Comparison of ENCODE assay signal across 9 cellular contexts in the genomic region with DNA sequence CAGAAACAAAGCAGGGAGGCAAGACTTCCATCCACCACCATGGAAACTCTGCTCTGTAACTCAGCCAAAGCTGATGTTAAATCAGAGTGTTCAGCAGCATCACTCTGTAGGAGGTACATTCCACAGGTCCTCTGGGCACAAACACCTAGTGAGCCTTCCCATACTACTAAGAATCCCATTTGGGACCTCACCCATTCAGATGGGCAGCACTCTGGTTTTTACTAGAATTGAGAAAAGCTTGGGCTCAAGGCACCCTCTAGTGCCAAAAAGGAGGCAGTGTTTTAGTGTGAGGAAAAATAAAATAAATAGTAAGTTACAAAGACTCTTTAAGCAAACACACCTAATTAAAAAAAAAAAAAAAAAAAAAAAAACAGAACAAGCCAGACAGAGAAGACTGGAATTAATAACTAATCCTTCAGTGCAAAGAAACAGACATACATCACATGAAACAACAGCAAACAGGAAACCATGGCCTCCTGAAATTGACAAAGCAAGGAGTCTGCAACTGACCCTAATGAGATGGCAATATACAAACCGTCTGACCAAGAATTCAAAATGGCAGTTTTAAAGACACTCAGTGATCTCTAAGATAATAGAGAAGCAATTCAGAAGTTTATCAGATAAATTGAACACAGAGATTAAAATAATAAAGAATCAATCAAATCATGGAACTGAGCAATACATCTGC.
DNase-seq lines count a peak whose midpoint lies in the region; ATAC-seq, FAIRE-seq and TF ChIP-seq lines count a peak whose summit lies in the region.
"Had no signal": no experiment of that assay in that cellular context is flagged by ENCODE, and none has a peak within 500 bp of the region (broad histone marks: within the 10 kb centered on the region; RNA-seq: fewer than 3 reads in every experiment).

No MANE protein-coding gene starts in this region.

- H3K4me3 Mint-ChIP-seq in activated CD4-positive, alpha-beta T cell treated with anti-CD3 and anti-CD28 coated beads for 36 hours: peak overlapping the region; percentile 57
- H3K4me3 Mint-ChIP-seq in osteocyte (ENCODE audit: unreplicated experiment): no peak overlapping the region

- CTCF ChIA-PET in activated CD4-positive, alpha-beta T cell treated with anti-CD3 and anti-CD28 coated beads for 36 hours (lab: Charles Lee): interaction anchor here (0.6 to 5.5 kb wide), 12 partner anchors 10 to 303 kb away, joined by 3 to 84 read pairs (median 3); no protein-coding TSS in a partner anchor
- CTCF ChIA-PET in K562 (lab: Yijun Ruan, JAX; ENCODE audit: low intra/inter-chr PET ratio): interaction anchor here (0.6 kb wide), 1 partner anchor 250 kb away, joined by 3 read pairs; no protein-coding TSS in a partner anchor

- intact Hi-C loops in activated CD4-positive, alpha-beta T cell treated with anti-CD3 and anti-CD28 coated beads for 36 hours (cut with DNase I, micrococcal nuclease): loop anchor here (1.0 to 2.0 kb wide), 4 partner anchors 30 to 56 kb away; no protein-coding TSS in a partner anchor
- intact Hi-C loops in K562 (cut with micrococcal nuclease): loop anchor here (2.0 kb wide), 1 partner anchor 56 kb away; no protein-coding TSS in a partner anchor

- peaks cover 7% of the 10 kb centered on the region for H3K9me3 Mint-ChIP-seq in activated CD4-positive, alpha-beta T cell treated with anti-CD3 and anti-CD28 coated beads for 36 hours (ENCODE audit: low read depth)
- H3K9me3 Mint-ChIP-seq in osteocyte (ENCODE audit: unreplicated experiment): peaks cover 19% of the 10 kb centered on the region

- no peak overlapping the region for H3K9ac ChIP-seq in K562 (ENCODE audit: insufficient read depth in 1 of 2, low read depth in 2 of 2, low read length in 2 of 2)

- peaks cover 3% of the 10 kb centered on the region for H3K36me3 Mint-ChIP-seq in activated CD4-positive, alpha-beta T cell treated with anti-CD3 and anti-CD28 coated beads for 36 hours (ENCODE audit: low read depth)
- peaks cover 2% of the 10 kb centered on the region for H3K36me3 Mint-ChIP-seq in osteocyte (ENCODE audit: unreplicated experiment)

- no peak for TF ChIP-seq POLR2A in K562 (conservative IDR thresholded peaks at IDR 0.05)

- no peaks in the 10 kb centered on the region for H4K20me1 ChIP-seq in K562 (replicated peaks; ENCODE audit: control insufficient read depth, insufficient read depth, low read length)

- H3K36me3 ChIP-seq in K562 (ENCODE audit: control insufficient read depth, insufficient read depth, low read length): no peaks in the 10 kb centered on the region

- 0% methylated on average over 1 of the region's 1 CpG for WGBS in K562 (ENCODE audit: insufficient coverage, low coverage, missing lambda C conversion rate)

- in situ Hi-C loops in KBM-7 (cut with MboI; ENCODE audit: low pct_unique_long_range_greater_than_20kb, low sequenced_read_pairs): no loop called here
- in situ Hi-C loops in K562 (cut with MboI): no loop called here

- no peak overlapping the region for H3K4me3 ChIP-seq in K562

- no peaks in the 10 kb centered on the region for H3K9me3 ChIP-seq in K562 (replicated peaks; ENCODE audit: control insufficient read depth, insufficient read depth, low read depth, low read length)

- H3K4me1 Mint-ChIP-seq in activated CD4-positive, alpha-beta T cell treated with anti-CD3 and anti-CD28 coated beads for 36 hours: peaks cover 20% of the 10 kb centered on the region
- no peaks in the 10 kb centered on the region for H3K4me1 Mint-ChIP-seq in osteocyte (ENCODE audit: unreplicated experiment)

- H2AFZ ChIP-seq in K562 (ENCODE audit: low read depth, low read length): no peak overlapping the region

- no peaks in the 10 kb centered on the region for H3K79me2 ChIP-seq in K562 (ENCODE audit: control insufficient read depth, insufficient read depth, low read length)

- ATAC-seq in activated CD4-positive, alpha-beta T cell treated with anti-CD3 and anti-CD28 coated beads for 36 hours: peak; percentile 45
- peak; percentile 44; the same call in 1 of the 3 replicates for ATAC-seq in K562

- TF ChIP-seq CTCF in K562 (IDR thresholded peaks at IDR 0.05 in 2 of 3, conservative IDR thresholded peaks at IDR 0.05 in 1 of 3; ENCODE audit: insufficient read depth in 2 of 3, low read depth in 1 of 3, low read length in 3 of 3) (peak in 2 of 3 experiments; percentile 11 to 24; a peak in 1 of 6 replicates), osteocyte (IDR thresholded peaks at IDR 0.05) (peak; percentile 66)

- no peak for DNase-seq in activated CD4-positive, alpha-beta T cell treated with anti-CD3 and anti-CD28 coated beads for 36 hours
- DNase-seq in activated CD4-positive, alpha-beta T cell treated with anti-CD3 and anti-CD28 coated beads, Interleukin-2, amount 50 U/mL, for 1 hour: no peak
- DNase-seq in KBM-7 (peak; percentile 35), K562 (ENCODE audit: extremely low read depth in 1 of 4, low spot score in 3 of 4) (no peak), osteocyte (ENCODE audit: extremely low spot score, unreplicated experiment) (no peak), DMS79 treated with DMSO at 0.1 percent for 48 hours (lab: John Stamatoyannopoulos, UW) (no peak)
- no peak for DNase-seq in effector CD8-positive, alpha-beta T cell (lab: John Stamatoyannopoulos, UW)
- DNase-seq in stimulated activated CD4-positive, alpha-beta T cell treated with anti-CD3 and anti-CD28 coated beads, Interleukin-2, amount 100 ng/mL, for 48 hours: no peak
- DNase-seq: occipital lobe had no signal

- no peaks in the 10 kb centered on the region for H3K27me3 ChIP-seq in K562 (ENCODE audit: control insufficient read depth in 2 of 2, insufficient read depth in 2 of 2, low read length in 2 of 2)

- FAIRE-seq in K562 (lab: Jason Lieb, UNC): no peak

- no peak overlapping the region for H3K4me2 ChIP-seq in K562 (ENCODE audit: insufficient read depth, low read length)

- no TSS peak for BruUV-seq in K562 (replicated peaks; lab: Mats Ljungman, UMichigan)

- H3K4me1 ChIP-seq in K562 (replicated peaks in 1 of 2; ENCODE audit: control insufficient read depth in 2 of 2, insufficient read depth in 2 of 2, low read length in 2 of 2): no peaks in the 10 kb centered on the region

- POLR2A ChIA-PET in activated CD4-positive, alpha-beta T cell treated with anti-CD3 and anti-CD28 coated beads for 36 hours (lab: Charles Lee): no interaction called here
- POLR2A ChIA-PET in K562 (lab: Yijun Ruan, JAX): no interaction called here

- H3K27ac ChIP-seq in K562 (ENCODE audit: extremely low read depth, low read depth, low read length): no peak overlapping the region

- TF ChIP-seq EP300 in K562 (IDR thresholded peaks at IDR 0.05; ENCODE audit: low read length): no peak

- peaks cover 3% of the 10 kb centered on the region for H3K27me3 Mint-ChIP-seq in activated CD4-positive, alpha-beta T cell treated with anti-CD3 and anti-CD28 coated beads for 36 hours
- H3K27me3 Mint-ChIP-seq in osteocyte (ENCODE audit: unreplicated experiment): peaks cover 9% of the 10 kb centered on the region

- H3K9me1 ChIP-seq in K562 (ENCODE audit: control insufficient read depth, insufficient read depth, low read length): no peaks in the 10 kb centered on the region

- H3K27ac Mint-ChIP-seq in activated CD4-positive, alpha-beta T cell treated with anti-CD3 and anti-CD28 coated beads for 36 hours: no peak overlapping the region
- H3K27ac Mint-ChIP-seq in osteocyte (ENCODE audit: unreplicated experiment): no peak overlapping the region

- TF ChIP-seq RAD21 in K562 (CRISPR knock-in tag; conservative IDR thresholded peaks at IDR 0.05 in 1 of 2, IDR thresholded peaks at IDR 0.05 in 1 of 2): no peak

TF ChIP-seq in K562, 482 proteins besides CTCF, POLR2A, EP300 and RAD21:
- TF ChIP-seq, protein P1, sequence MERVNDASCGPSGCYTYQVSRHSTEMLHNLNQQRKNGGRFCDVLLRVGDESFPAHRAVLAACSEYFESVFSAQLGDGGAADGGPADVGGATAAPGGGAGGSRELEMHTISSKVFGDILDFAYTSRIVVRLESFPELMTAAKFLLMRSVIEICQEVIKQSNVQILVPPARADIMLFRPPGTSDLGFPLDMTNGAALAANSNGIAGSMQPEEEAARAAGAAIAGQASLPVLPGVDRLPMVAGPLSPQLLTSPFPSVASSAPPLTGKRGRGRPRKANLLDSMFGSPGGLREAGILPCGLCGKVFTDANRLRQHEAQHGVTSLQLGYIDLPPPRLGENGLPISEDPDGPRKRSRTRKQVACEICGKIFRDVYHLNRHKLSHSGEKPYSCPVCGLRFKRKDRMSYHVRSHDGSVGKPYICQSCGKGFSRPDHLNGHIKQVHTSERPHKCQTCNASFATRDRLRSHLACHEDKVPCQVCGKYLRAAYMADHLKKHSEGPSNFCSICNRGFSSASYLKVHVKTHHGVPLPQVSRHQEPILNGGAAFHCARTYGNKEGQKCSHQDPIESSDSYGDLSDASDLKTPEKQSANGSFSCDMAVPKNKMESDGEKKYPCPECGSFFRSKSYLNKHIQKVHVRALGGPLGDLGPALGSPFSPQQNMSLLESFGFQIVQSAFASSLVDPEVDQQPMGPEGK (CRISPR knock-in tag; IDR thresholded peaks at IDR 0.05; ENCODE audit: borderline replicate concordance): no peak
- TF ChIP-seq GTF2F1 (IDR thresholded peaks at IDR 0.05; ENCODE audit: low read depth, low read length) (no peak), LEF1 (IDR thresholded peaks at IDR 0.05) (no peak), E2F3 (CRISPR knock-in tag; IDR thresholded peaks at IDR 0.05) (no peak), EHMT2 (IDR thresholded peaks at IDR 0.05) (no peak)
- TF ChIP-seq, protein P2, sequence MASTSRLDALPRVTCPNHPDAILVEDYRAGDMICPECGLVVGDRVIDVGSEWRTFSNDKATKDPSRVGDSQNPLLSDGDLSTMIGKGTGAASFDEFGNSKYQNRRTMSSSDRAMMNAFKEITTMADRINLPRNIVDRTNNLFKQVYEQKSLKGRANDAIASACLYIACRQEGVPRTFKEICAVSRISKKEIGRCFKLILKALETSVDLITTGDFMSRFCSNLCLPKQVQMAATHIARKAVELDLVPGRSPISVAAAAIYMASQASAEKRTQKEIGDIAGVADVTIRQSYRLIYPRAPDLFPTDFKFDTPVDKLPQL (IDR thresholded peaks at IDR 0.05; ENCODE audit: extremely low read depth, insufficient read length): no peak
- TF ChIP-seq, protein P3, sequence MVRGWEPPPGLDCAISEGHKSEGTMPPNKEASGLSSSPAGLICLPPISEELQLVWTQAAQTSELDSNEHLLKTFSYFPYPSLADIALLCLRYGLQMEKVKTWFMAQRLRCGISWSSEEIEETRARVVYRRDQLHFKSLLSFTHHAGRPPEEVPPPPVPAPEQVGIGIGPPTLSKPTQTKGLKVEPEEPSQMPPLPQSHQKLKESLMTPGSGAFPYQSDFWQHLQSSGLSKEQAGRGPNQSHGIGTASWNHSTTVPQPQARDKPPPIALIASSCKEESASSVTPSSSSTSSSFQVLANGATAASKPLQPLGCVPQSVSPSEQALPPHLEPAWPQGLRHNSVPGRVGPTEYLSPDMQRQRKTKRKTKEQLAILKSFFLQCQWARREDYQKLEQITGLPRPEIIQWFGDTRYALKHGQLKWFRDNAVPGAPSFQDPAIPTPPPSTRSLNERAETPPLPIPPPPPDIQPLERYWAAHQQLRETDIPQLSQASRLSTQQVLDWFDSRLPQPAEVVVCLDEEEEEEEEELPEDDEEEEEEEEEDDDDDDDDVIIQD (CRISPR knock-in tag; IDR thresholded peaks at IDR 0.05): no peak
